ENCODE assay signal across 1 cellular context in the genomic region with DNA sequence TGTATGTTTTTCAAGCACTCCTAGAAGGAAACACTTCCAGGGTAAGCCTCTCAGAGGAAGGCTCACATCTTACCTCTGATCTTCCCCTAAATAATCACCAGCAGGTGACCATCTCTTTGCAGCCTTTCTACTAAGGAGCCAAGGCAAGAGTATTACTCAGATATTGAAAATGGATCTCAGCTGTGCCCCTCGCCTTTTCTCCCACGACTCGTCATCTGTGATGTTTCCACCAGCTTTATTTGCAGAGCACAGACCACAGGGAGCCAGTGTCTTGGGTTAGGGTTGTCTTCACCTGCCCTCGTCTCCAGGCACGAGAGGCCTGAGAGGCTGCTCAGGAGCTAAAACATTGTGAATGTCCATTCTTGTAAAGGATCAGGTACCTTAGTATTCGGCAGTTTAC.
TF ChIP-seq lines count a peak whose summit lies in the region.

No MANE protein-coding gene starts in this region.

TF ChIP-seq in HepG2, 621 proteins besides CTCF, POLR2A, EP300 and RAD21:
- TF ChIP-seq, protein P1, sequence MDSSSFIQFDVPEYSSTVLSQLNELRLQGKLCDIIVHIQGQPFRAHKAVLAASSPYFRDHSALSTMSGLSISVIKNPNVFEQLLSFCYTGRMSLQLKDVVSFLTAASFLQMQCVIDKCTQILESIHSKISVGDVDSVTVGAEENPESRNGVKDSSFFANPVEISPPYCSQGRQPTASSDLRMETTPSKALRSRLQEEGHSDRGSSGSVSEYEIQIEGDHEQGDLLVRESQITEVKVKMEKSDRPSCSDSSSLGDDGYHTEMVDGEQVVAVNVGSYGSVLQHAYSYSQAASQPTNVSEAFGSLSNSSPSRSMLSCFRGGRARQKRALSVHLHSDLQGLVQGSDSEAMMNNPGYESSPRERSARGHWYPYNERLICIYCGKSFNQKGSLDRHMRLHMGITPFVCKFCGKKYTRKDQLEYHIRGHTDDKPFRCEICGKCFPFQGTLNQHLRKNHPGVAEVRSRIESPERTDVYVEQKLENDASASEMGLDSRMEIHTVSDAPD (CRISPR knock-in tag; IDR thresholded peaks at IDR 0.05), result no peak
- TF ChIP-seq ZNF264 (CRISPR knock-in tag; IDR thresholded peaks at IDR 0.05) (no peak), RBM22 (optimal IDR thresholded peaks at IDR 0.05; ENCODE audit: low read length) (peak; percentile 24)
